1 cellular context compared by ENCODE assay signal in genomic region chr17:69143683-69144231, GRCh38.
TF ChIP-seq lines count a peak whose summit lies in the region.

No MANE protein-coding gene starts in this region.

TF ChIP-seq in SK-N-SH, 30 proteins besides CTCF, POLR2A, EP300 and RAD21 (continued from another document):
- TF ChIP-seq IRF3 (IDR thresholded peaks at IDR 0.05; ENCODE audit: low read depth, low read length) (no peak), PBX3 (IDR thresholded peaks at IDR 0.05) (no peak), NRF1 (IDR thresholded peaks at IDR 0.05; ENCODE audit: low read depth, low read length) (no peak), REST (IDR thresholded peaks at IDR 0.05; ENCODE audit: low read depth, low read length) (no peak), SMC3 (IDR thresholded peaks at IDR 0.05; ENCODE audit: low read depth, low read length) (no peak), TEAD4 (IDR thresholded peaks at IDR 0.05; ENCODE audit: borderline replicate concordance, insufficient read depth) (no peak), FOSL2 (IDR thresholded peaks at IDR 0.05; ENCODE audit: borderline replicate concordance, low read depth) (no peak), RXRA (IDR thresholded peaks at IDR 0.05; ENCODE audit: borderline replicate concordance, low read depth) (no peak), GABPA (IDR thresholded peaks at IDR 0.05; ENCODE audit: low read depth) (no peak)
